Comparison of ENCODE assay signal across 10 cellular contexts in the genomic region with DNA sequence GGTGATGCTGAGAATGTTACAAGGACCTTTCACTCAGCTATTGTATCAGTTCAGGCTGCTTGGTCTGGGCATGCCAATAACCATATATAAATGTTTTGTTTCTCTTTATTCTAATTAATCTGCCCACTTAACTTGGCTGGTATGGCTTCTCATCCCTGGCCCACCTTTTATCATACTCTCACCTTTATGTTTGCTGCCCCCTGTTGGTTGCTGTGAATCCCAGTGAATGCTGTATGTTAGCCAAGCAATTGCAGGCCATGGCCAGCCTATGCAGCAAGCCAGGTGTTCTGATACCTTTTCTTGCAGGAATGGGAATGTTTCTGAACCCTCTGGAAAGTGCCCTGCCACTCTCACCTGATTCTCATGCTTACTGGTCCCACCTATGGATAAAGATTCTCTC. TPM values are rescaled to one million over a fixed set of nuclear protein-coding genes. Genes with fewer than 3 reads are reported as not detected.
DNase-seq lines count a peak whose midpoint lies in the region; ATAC-seq and TF ChIP-seq lines count a peak whose summit lies in the region.
"Had no signal": no experiment of that assay in that cellular context is flagged by ENCODE, and none has a peak within 500 bp of the region (broad histone marks: within the 10 kb centered on the region; RNA-seq: fewer than 3 reads in every experiment).

No MANE protein-coding gene starts in this region.

- H3K36me3 ChIP-seq in GM23338 (ENCODE audit: insufficient read depth) (no peaks in the 10 kb centered on the region; the same call in 1 of the 2 replicates), SJCRH30 (no peaks in the 10 kb centered on the region)

- H3K79me2 ChIP-seq in GM23338 (replicated peaks; ENCODE audit: insufficient read depth): no peaks in the 10 kb centered on the region

- H4K20me1 ChIP-seq in GM23338 (replicated peaks; ENCODE audit: insufficient read depth): no peaks in the 10 kb centered on the region

- no peaks in the 10 kb centered on the region for H3K9me3 ChIP-seq in SJCRH30 (replicated peaks)

- H3K4me1 ChIP-seq in GM23338 (ENCODE audit: insufficient read depth): peaks cover 9% of the 10 kb centered on the region
- H3K4me1 ChIP-seq in SJCRH30: no peaks in the 10 kb centered on the region

- H3K4me3 ChIP-seq in GM23338: no peak overlapping the region
- H3K4me3 ChIP-seq in SJCRH30: no peak overlapping the region

- H3K27ac ChIP-seq in GM23338 (ENCODE audit: low read depth): no peak overlapping the region
- H3K27ac ChIP-seq in SJCRH30: no peak overlapping the region

- DNase-seq in DMS53 (lab: John Stamatoyannopoulos, UW) (peak; percentile 83), GM23338 (ENCODE audit: low spot score) (peak; percentile 89), SJCRH30 (peak; percentile 40 to 75), kidney tubule cell (ENCODE audit: low spot score) (peak; percentile 58), CD1c-positive myeloid dendritic cell (ENCODE audit: extremely low spot score) (no peak)
- no peak for DNase-seq in natural killer cell treated with Interleukin-12 subunit alpha and Interleukin-12 subunit beta and Interleukin-15 and Interleukin-18, amount 100 ng/mL, for 72 hours (ENCODE audit: low spot score)

- no peak overlapping the region for H3K4me3 Mint-ChIP-seq in GM23338
- H3K4me3 Mint-ChIP-seq in natural killer cell treated with Interleukin-12 subunit alpha and Interleukin-12 subunit beta and Interleukin-15 and Interleukin-18, amount 100 ng/mL, for 72 hours: no peak overlapping the region

- H2AFZ ChIP-seq in GM23338: no peak overlapping the region

- H3K27me3 Mint-ChIP-seq in GM23338 (ENCODE audit: insufficient read depth, low read depth, poor library complexity): peaks cover 2% of the 10 kb centered on the region
- H3K27me3 Mint-ChIP-seq in natural killer cell treated with Interleukin-12 subunit alpha and Interleukin-12 subunit beta and Interleukin-15 and Interleukin-18, amount 100 ng/mL, for 72 hours: peaks cover 0 to 8% of the 10 kb centered on the region in 2 donors

- peaks cover 13% of the 10 kb centered on the region for H3K4me1 Mint-ChIP-seq in GM23338
- no peaks in the 10 kb centered on the region for H3K4me1 Mint-ChIP-seq in natural killer cell treated with Interleukin-12 subunit alpha and Interleukin-12 subunit beta and Interleukin-15 and Interleukin-18, amount 100 ng/mL, for 72 hours (ENCODE audit: low read depth in 2 of 2)

- peaks cover 2% of the 10 kb centered on the region; the same call in 1 of the 3 replicates for H3K36me3 Mint-ChIP-seq in GM23338 (ENCODE audit: low read depth)
- H3K36me3 Mint-ChIP-seq in natural killer cell treated with Interleukin-12 subunit alpha and Interleukin-12 subunit beta and Interleukin-15 and Interleukin-18, amount 100 ng/mL, for 72 hours: no peaks in the 10 kb centered on the region

- peaks cover 7% of the 10 kb centered on the region; the same call in 2 of the 3 replicates for H3K9me3 Mint-ChIP-seq in GM23338
- no peaks in the 10 kb centered on the region for H3K9me3 Mint-ChIP-seq in natural killer cell treated with Interleukin-12 subunit alpha and Interleukin-12 subunit beta and Interleukin-15 and Interleukin-18, amount 100 ng/mL, for 72 hours

- no peak overlapping the region for H3K27ac Mint-ChIP-seq in GM23338
- no peak overlapping the region for H3K27ac Mint-ChIP-seq in natural killer cell treated with Interleukin-12 subunit alpha and Interleukin-12 subunit beta and Interleukin-15 and Interleukin-18, amount 100 ng/mL, for 72 hours
- H3K27ac Mint-ChIP-seq: activated T-helper 2 cell treated with anti-CD3 and anti-CD28 coated beads, Interferon-gamma antibody, Interleukin-2, Interleukin-4, amounts not matched to agents 10 μg/mL and 5 μg/mL and 100 μg/mL, durations not matched to agents 14 hours and 24 hours and 36 hours had no signal

- peak; percentile 83 to 88 for TF ChIP-seq CTCF in GM23338 (conservative IDR thresholded peaks at IDR 0.05; ENCODE audit: low read depth in 2 of 2)

- H3K4me2 ChIP-seq in GM23338: no peak overlapping the region

- no peaks in the 10 kb centered on the region for H3F3A ChIP-seq in GM23338 (replicated peaks; ENCODE audit: low read depth)

- peaks cover 3% of the 10 kb centered on the region; the same call in 1 of the 2 replicates for H3K9me2 ChIP-seq in GM23338 (ENCODE audit: insufficient read depth)

- H3K27me3 ChIP-seq in GM23338 (ENCODE audit: insufficient read depth): no peaks in the 10 kb centered on the region
- H3K27me3 ChIP-seq in SJCRH30: peaks cover 4% of the 10 kb centered on the region; the same call in 1 of the 2 replicates

- ATAC-seq in GM23338 (peak; percentile 94), HG02798 (IDR thresholded peaks at IDR 0.05; ENCODE audit: poor library complexity, unreplicated experiment) (no peak), HG03039 (IDR thresholded peaks at IDR 0.05; ENCODE audit: unreplicated experiment) (no peak)
- no peak for ATAC-seq in natural killer cell treated with Interleukin-12 subunit alpha and Interleukin-12 subunit beta and Interleukin-15 and Interleukin-18, amount 100 ng/mL, for 72 hours

TF ChIP-seq in GM23338, 12 proteins besides CTCF, POLR2A, EP300 and RAD21 (continues in another document):
- TF ChIP-seq EZH2phosphoT487 (IDR thresholded peaks at IDR 0.05; ENCODE audit: unreplicated experiment) (no peak), JUNB (IDR thresholded peaks at IDR 0.05; ENCODE audit: unreplicated experiment) (no peak), NANOG (IDR thresholded peaks at IDR 0.05; ENCODE audit: borderline replicate concordance) (no peak), POLR2AphosphoS5 (IDR thresholded peaks at IDR 0.05; ENCODE audit: low read depth) (no peak), ZNF331 (CRISPR knock-in tag; IDR thresholded peaks at IDR 0.05; ENCODE audit: low read depth) (no peak), EZH2 (IDR thresholded peaks at IDR 0.05; ENCODE audit: low read depth, unreplicated experiment) (no peak), STAT1 (IDR thresholded peaks at IDR 0.05; ENCODE audit: unreplicated experiment) (no peak), CREB1 (CRISPR knock-in tag; IDR thresholded peaks at IDR 0.05; ENCODE audit: low read depth) (no peak)
- TF ChIP-seq, protein P1, sequence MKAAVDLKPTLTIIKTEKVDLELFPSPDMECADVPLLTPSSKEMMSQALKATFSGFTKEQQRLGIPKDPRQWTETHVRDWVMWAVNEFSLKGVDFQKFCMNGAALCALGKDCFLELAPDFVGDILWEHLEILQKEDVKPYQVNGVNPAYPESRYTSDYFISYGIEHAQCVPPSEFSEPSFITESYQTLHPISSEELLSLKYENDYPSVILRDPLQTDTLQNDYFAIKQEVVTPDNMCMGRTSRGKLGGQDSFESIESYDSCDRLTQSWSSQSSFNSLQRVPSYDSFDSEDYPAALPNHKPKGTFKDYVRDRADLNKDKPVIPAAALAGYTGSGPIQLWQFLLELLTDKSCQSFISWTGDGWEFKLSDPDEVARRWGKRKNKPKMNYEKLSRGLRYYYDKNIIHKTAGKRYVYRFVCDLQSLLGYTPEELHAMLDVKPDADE (IDR thresholded peaks at IDR 0.05): no peak

RNA-seq across cellular contexts. Expression of gene PCSK2, which starts 54.6 kb away (rescaled TPM):
- total RNA-seq in GM23338 (2014; rRNA removed; shearing (Covaris generic)): 0.54 and 1.1 TPM in 2 replicates
- polyA plus RNA-seq in GM23338 (2016; fragmentation: Nextera tagmentation; extraction: Ambion mirVana): 0.37 and 0.68 TPM in 2 replicates
- 0.08 TPM in 1 of 2 replicates, not detected in the other for total RNA-seq in SJCRH30 (2014; rRNA removed; shearing (Covaris generic))
- not detected for total RNA-seq in natural killer cell treated with Interleukin-12 subunit alpha and Interleukin-12 subunit beta and Interleukin-15 and Interleukin-18, amount 100 ng/mL, for 72 hours
- total RNA-seq: activated T-helper 2 cell treated with anti-CD3 and anti-CD28 coated beads, Interferon-gamma antibody, Interleukin-2, Interleukin-4, amounts not matched to agents 10 μg/mL and 5 μg/mL and 100 μg/mL, durations not matched to agents 14 hours and 24 hours and 36 hours; mononuclear cell had no signal

Comparison
In these comparisons a context has a peak if more than half of its experiments do, and no peak if none do; other contexts are left out.
1. DNase-seq: peak in DMS53 (single experiment), GM23338 (single experiment), SJCRH30 (2 of 2) and kidney tubule cell (single experiment); none in natural killer cell treated with Interleukin-12 subunit alpha and Interleukin-12 subunit beta and Interleukin-15 and Interleukin-18, amount 100 ng/mL, for 72 hours (single experiment) and CD1c-positive myeloid dendritic cell (single experiment).